Comparison of ENCODE assay signal across 23 cellular contexts in the genomic region with DNA sequence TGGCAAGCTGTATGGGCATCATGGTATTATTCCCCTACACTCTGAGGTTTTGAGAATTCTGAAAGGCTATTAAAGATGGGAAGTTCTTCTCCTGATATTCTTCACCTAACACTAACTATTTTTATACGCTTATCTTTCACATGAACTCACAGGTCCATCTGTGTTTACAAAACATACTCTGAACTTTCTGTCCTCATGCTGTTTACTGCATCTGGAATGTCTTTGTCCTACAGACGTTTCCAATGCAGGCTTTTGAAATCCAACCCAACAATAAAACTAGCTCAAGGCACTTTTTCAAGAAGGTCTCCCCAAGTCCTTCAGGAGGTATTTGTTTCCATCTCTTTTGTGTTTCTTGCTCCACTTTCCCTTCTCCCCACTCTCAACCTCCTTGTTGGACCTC.
"Had no signal": no experiment of that assay in that cellular context is flagged by ENCODE, and none has a peak within 500 bp of the region (broad histone marks: within the 10 kb centered on the region; RNA-seq: fewer than 3 reads in every experiment).

No MANE protein-coding gene starts in this region.

- H3K9me3 ChIP-seq: stomach, suprapubic skin, tibial nerve had no signal

- H3K4me3 ChIP-seq: cardiac muscle cell, stomach, suprapubic skin, tibial nerve had no signal

- H3K9me3 Mint-ChIP-seq: activated CD4-positive, alpha-beta memory T cell treated with anti-CD3 and anti-CD28 coated beads, Interleukin-2, amount 10 ng/mL, durations not matched to agents 7 days and 5 days; activated CD4-positive, alpha-beta T cell treated with anti-CD3 and anti-CD28 coated beads, Interleukin-2, amount 10 ng/mL, durations not matched to agents 24 days and 14 days; activated naive CD4-positive, alpha-beta T cell treated with anti-CD3 and anti-CD28 coated beads for 36 hours; activated naive CD8-positive, alpha-beta T cell treated with anti-CD3 and anti-CD28 coated beads, Interleukin-2, amount 10 ng/mL, durations not matched to agents 7 days and 5 days; activated T-cell treated with anti-CD3 and anti-CD28 coated beads, Interleukin-2, amount 50 U/mL, for 72 hours; naive thymus-derived CD8-positive, alpha-beta T cell; stimulated activated memory B cell treated with anti-CD40 and anti-IgM and Interleukin-4, amounts not matched to agents 10 μg/mL and 1 μg/mL and 100 μg/mL, for 72 hours had no signal

- H3K27me3 Mint-ChIP-seq: activated CD4-positive, alpha-beta memory T cell treated with anti-CD3 and anti-CD28 coated beads, Interleukin-2, amount 10 ng/mL, durations not matched to agents 7 days and 5 days; activated CD4-positive, alpha-beta T cell treated with anti-CD3 and anti-CD28 coated beads, Interleukin-2, amount 10 ng/mL, durations not matched to agents 24 days and 14 days; activated naive CD8-positive, alpha-beta T cell treated with anti-CD3 and anti-CD28 coated beads, Interleukin-2, amount 10 ng/mL, durations not matched to agents 7 days and 5 days; stimulated activated memory B cell treated with anti-CD40 and anti-IgM and Interleukin-4, amounts not matched to agents 10 μg/mL and 1 μg/mL and 100 μg/mL, for 72 hours had no signal

- H3K36me3 ChIP-seq: cardiac muscle cell, stomach, suprapubic skin, tibial nerve had no signal

- H3K4me1 Mint-ChIP-seq: activated CD4-positive, alpha-beta memory T cell treated with anti-CD3 and anti-CD28 coated beads, Interleukin-2, amount 10 ng/mL, durations not matched to agents 7 days and 5 days; activated CD4-positive, alpha-beta T cell treated with anti-CD3 and anti-CD28 coated beads, Interleukin-2, amount 10 ng/mL, durations not matched to agents 24 days and 14 days; activated naive CD8-positive, alpha-beta T cell treated with anti-CD3 and anti-CD28 coated beads, Interleukin-2, amount 10 ng/mL, durations not matched to agents 7 days and 5 days; naive thymus-derived CD8-positive, alpha-beta T cell; stimulated activated memory B cell treated with anti-CD40 and anti-IgM and Interleukin-4, amounts not matched to agents 10 μg/mL and 1 μg/mL and 100 μg/mL, for 72 hours had no signal

- ATAC-seq: activated CD4-positive, CD25-positive, alpha-beta regulatory T cell treated with anti-CD3 and anti-CD28 coated beads, Interleukin-2, amount 50 U/mL, for 24 hours; activated T-cell treated with anti-CD3 and anti-CD28 coated beads, Interleukin-2, amount 50 U/mL, for 72 hours; esophagus mucosa; left lobe of liver; naive thymus-derived CD8-positive, alpha-beta T cell; stimulated activated memory B cell treated with anti-CD40 and anti-IgM and Interleukin-4, amounts not matched to agents 10 μg/mL and 1 μg/mL and 100 μg/mL, for 72 hours had no signal

- DNase-seq: activated CD4-positive, alpha-beta memory T cell treated with anti-CD3 and anti-CD28 coated beads, Interleukin-2, amount 10 ng/mL, durations not matched to agents 7 days and 5 days; activated CD4-positive, alpha-beta T cell treated with anti-CD3 and anti-CD28 coated beads, Interleukin-2, amount 10 ng/mL, durations not matched to agents 24 days and 14 days; activated effector memory CD4-positive, alpha-beta T cell treated with Interleukin-2 at 50 U/mL for 16 hours; activated naive CD4-positive, alpha-beta T cell treated with anti-CD3 and anti-CD28 coated beads for 36 hours; activated naive CD8-positive, alpha-beta T cell treated with anti-CD3 and anti-CD28 coated beads, Interleukin-2, amount 10 ng/mL, durations not matched to agents 7 days and 5 days; activated T-cell treated with anti-CD3 and anti-CD28 coated beads, Interleukin-2, amount 50 U/mL, for 72 hours; amygdala; dermis blood vessel endothelial cell; effector memory CD4-positive, alpha-beta T cell; kidney; naive thymus-derived CD8-positive, alpha-beta T cell; small intestine; stimulated activated CD4-positive, alpha-beta T cell treated with anti-CD3 and anti-CD28 coated beads, Interleukin-15, amount 100 ng/mL, for 24 hours; stomach had no signal

- H3K27ac ChIP-seq: cardiac muscle cell, stomach, suprapubic skin, tibial nerve, VCaP had no signal

- H3K27me3 ChIP-seq: cardiac muscle cell, stomach, suprapubic skin, tibial nerve had no signal

- H3K4me3 Mint-ChIP-seq: activated CD4-positive, alpha-beta memory T cell treated with anti-CD3 and anti-CD28 coated beads, Interleukin-2, amount 10 ng/mL, durations not matched to agents 7 days and 5 days; activated CD4-positive, alpha-beta T cell treated with anti-CD3 and anti-CD28 coated beads, Interleukin-2, amount 10 ng/mL, durations not matched to agents 24 days and 14 days; activated naive CD4-positive, alpha-beta T cell treated with anti-CD3 and anti-CD28 coated beads for 36 hours; activated naive CD8-positive, alpha-beta T cell treated with anti-CD3 and anti-CD28 coated beads, Interleukin-2, amount 10 ng/mL, durations not matched to agents 7 days and 5 days; activated T-cell treated with anti-CD3 and anti-CD28 coated beads, Interleukin-2, amount 50 U/mL, for 72 hours; naive thymus-derived CD8-positive, alpha-beta T cell; stimulated activated memory B cell treated with anti-CD40 and anti-IgM and Interleukin-4, amounts not matched to agents 10 μg/mL and 1 μg/mL and 100 μg/mL, for 72 hours had no signal

- H3K36me3 Mint-ChIP-seq: activated naive CD8-positive, alpha-beta T cell treated with anti-CD3 and anti-CD28 coated beads, Interleukin-2, amount 10 ng/mL, durations not matched to agents 7 days and 5 days; naive thymus-derived CD8-positive, alpha-beta T cell; stimulated activated memory B cell treated with anti-CD40 and anti-IgM and Interleukin-4, amounts not matched to agents 10 μg/mL and 1 μg/mL and 100 μg/mL, for 72 hours had no signal

- H3K27ac Mint-ChIP-seq: activated CD4-positive, alpha-beta memory T cell treated with anti-CD3 and anti-CD28 coated beads, Interleukin-2, amount 10 ng/mL, durations not matched to agents 7 days and 5 days; activated CD4-positive, alpha-beta T cell treated with anti-CD3 and anti-CD28 coated beads, Interleukin-2, amount 10 ng/mL, durations not matched to agents 24 days and 14 days; activated naive CD4-positive, alpha-beta T cell treated with anti-CD3 and anti-CD28 coated beads for 36 hours; activated naive CD8-positive, alpha-beta T cell treated with anti-CD3 and anti-CD28 coated beads, Interleukin-2, amount 10 ng/mL, durations not matched to agents 7 days and 5 days; activated T-cell treated with anti-CD3 and anti-CD28 coated beads, Interleukin-2, amount 50 U/mL, for 72 hours; progenitor cell of endocrine pancreas; stimulated activated memory B cell treated with anti-CD40 and anti-IgM and Interleukin-4, amounts not matched to agents 10 μg/mL and 1 μg/mL and 100 μg/mL, for 72 hours had no signal
